ENCODE assay signal across 8 cellular contexts in genomic region chr4:113759696-113760093, GRCh38.
DNase-seq lines count a peak whose midpoint lies in the region; ATAC-seq lines count a peak whose summit lies in the region.

No MANE protein-coding gene starts in this region.

- peak; percentile 49 for DNase-seq in cerebellar cortex (ENCODE audit: low spot score)
- DNase-seq in amygdala (lab: John Stamatoyannopoulos, UW), result no peak

- ATAC-seq in GM21737 (IDR thresholded peaks at IDR 0.05; ENCODE audit: unreplicated experiment), result no peak
- no peak for ATAC-seq in GM21576 (IDR thresholded peaks at IDR 0.05; ENCODE audit: unreplicated experiment)
- no peak for ATAC-seq in GM21515 (IDR thresholded peaks at IDR 0.05; ENCODE audit: unreplicated experiment)

- H3K27ac ChIP-seq in ACC112 (ENCODE audit: low read depth, low read length) (peak overlapping the region; percentile 93), HUES6 (ENCODE audit: low read depth, low read length) (no peak overlapping the region)

- H3K79me2 ChIP-seq in ACC112 (ENCODE audit: control insufficient read depth, insufficient read depth, low read length, unreplicated experiment), result peaks cover 61% of the 10 kb centered on the region

- H3K9me3 ChIP-seq in HUES6 (ENCODE audit: control insufficient read depth, insufficient read depth, low read depth, low read length) (no peaks in the 10 kb centered on the region), mucosa of stomach (ENCODE audit: control insufficient read depth, low read length) (no peaks in the 10 kb centered on the region)

- H3K4me1 ChIP-seq in ACC112 (ENCODE audit: control insufficient read depth, insufficient read depth, low read length, unreplicated experiment) (peaks cover 30% of the 10 kb centered on the region), HUES6 (ENCODE audit: control insufficient read depth, insufficient read depth, low read length) (peaks cover 33% of the 10 kb centered on the region), mucosa of stomach (ENCODE audit: control insufficient read depth, insufficient read depth, low read length) (peaks cover 12% of the 10 kb centered on the region)

- peak overlapping the region; percentile 97 for H3K9ac ChIP-seq in HUES6 (ENCODE audit: low read length)
- H3K9ac ChIP-seq in mucosa of stomach (ENCODE audit: low read length), result peak overlapping the region; percentile 98

- H2AFZ ChIP-seq in ACC112 (ENCODE audit: low read length, unreplicated experiment), result no peak overlapping the region

- peaks cover 4% of the 10 kb centered on the region; the same call in 1 of the 2 replicates for H3K36me3 ChIP-seq in ACC112 (ENCODE audit: insufficient read depth, low read length)
- peaks cover 3% of the 10 kb centered on the region; the same call in 1 of the 2 replicates for H3K36me3 ChIP-seq in HUES6 (ENCODE audit: control insufficient read depth, insufficient read depth, low read length)
- H3K36me3 ChIP-seq in mucosa of stomach (ENCODE audit: control insufficient read depth, insufficient read depth, low read length), result no peaks in the 10 kb centered on the region

- H3K27me3 ChIP-seq in ACC112 (ENCODE audit: insufficient read depth, low read length) (no peaks in the 10 kb centered on the region), HUES6 (ENCODE audit: control insufficient read depth, insufficient read depth, low read length) (peaks cover 9% of the 10 kb centered on the region; the same call in 1 of the 2 replicates), mucosa of stomach (ENCODE audit: control insufficient read depth, insufficient read depth, low read length) (no peaks in the 10 kb centered on the region)

- peak overlapping the region; percentile 84 for H3K4me3 ChIP-seq in ACC112 (ENCODE audit: low read depth, low read length)
- H3K4me3 ChIP-seq in HUES6 (ENCODE audit: low read depth, low read length), result peak overlapping the region; percentile 86
- H3K4me3 ChIP-seq in mucosa of stomach (ENCODE audit: low read length), result peak overlapping the region; percentile 96
